16 cellular contexts compared by ENCODE assay signal in the genomic region with DNA sequence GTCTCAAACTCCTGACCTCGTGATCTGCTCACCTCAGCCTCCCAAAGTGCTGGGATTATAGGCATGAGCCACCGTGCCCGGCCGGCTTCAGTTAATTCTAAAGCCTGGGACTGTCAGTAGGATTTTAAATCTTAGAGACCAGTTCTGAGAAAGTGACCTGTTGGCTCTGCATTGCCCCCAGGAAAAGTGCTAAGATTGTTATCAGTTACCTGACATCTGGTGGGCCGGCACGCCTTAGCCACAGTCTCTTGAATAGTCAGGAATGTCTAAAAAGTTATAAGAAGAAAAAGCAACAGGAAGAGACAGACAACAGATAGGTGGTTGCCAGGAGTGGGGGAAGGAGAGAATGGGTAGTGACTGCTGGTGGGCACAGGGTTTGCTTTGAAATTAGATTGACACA. TPM values are rescaled to one million over a fixed set of nuclear protein-coding genes. Genes with fewer than 3 reads are reported as not detected.
DNase-seq lines count a peak whose midpoint lies in the region; ATAC-seq, FAIRE-seq and TF ChIP-seq lines count a peak whose summit lies in the region.
"Had no signal": no experiment of that assay in that cellular context is flagged by ENCODE, and none has a peak within 500 bp of the region (broad histone marks: within the 10 kb centered on the region; RNA-seq: fewer than 3 reads in every experiment).

No MANE protein-coding gene starts in this region.

- H3K9me1 ChIP-seq in K562 (ENCODE audit: control insufficient read depth, insufficient read depth, low read length): no peaks in the 10 kb centered on the region

- no peak overlapping the region for H3K4me3 ChIP-seq in CD8-positive, alpha-beta T cell (ENCODE audit: low read depth, low read length)
- H3K4me3 ChIP-seq in Panc1 (ENCODE audit: low read depth in 2 of 2, low read length in 2 of 2) (no peak overlapping the region), K562 (no peak overlapping the region), trophoblast cell (ENCODE audit: low read depth, low read length) (no peak overlapping the region)
- H3K4me3 ChIP-seq: A549, BLaER1, GM23248 had no signal

- H2AFZ ChIP-seq in K562 (ENCODE audit: low read depth, low read length) (no peak overlapping the region), trophoblast cell (ENCODE audit: insufficient read depth, low read length, poor library complexity) (no peak overlapping the region)
- H2AFZ ChIP-seq: GM23248 had no signal

- H3K4ac ChIP-seq in trophoblast cell (ENCODE audit: low read depth, low read length): no peak overlapping the region

- H4K91ac ChIP-seq in trophoblast cell (ENCODE audit: low read depth, low read length): no peak overlapping the region

- no peak for TF ChIP-seq POLR2A in K562 (conservative IDR thresholded peaks at IDR 0.05)

- ATAC-seq in CD8-positive, alpha-beta T cell: no peak
- ATAC-seq in Panc1 (no peak), K562 (no peak; the same call in 2 of the 3 replicates)
- no peak for ATAC-seq in stimulated activated naive CD8-positive, alpha-beta T cell treated with anti-CD3 and anti-CD28 coated beads, Interleukin-15, amount 100 ng/mL, for 72 hours
- ATAC-seq: A549, HCT116, HepG2 had no signal

- no peak overlapping the region for H3K14ac ChIP-seq in trophoblast cell (ENCODE audit: low read length)

- H3K4me1 Mint-ChIP-seq in CD8-positive, alpha-beta T cell (ENCODE audit: low read depth): peaks cover 38% of the 10 kb centered on the region
- H3K4me1 Mint-ChIP-seq in stimulated activated naive CD8-positive, alpha-beta T cell treated with anti-CD3 and anti-CD28 coated beads, Interleukin-15, amount 100 ng/mL, for 72 hours: peaks cover 46% of the 10 kb centered on the region

- TF ChIP-seq RAD21 in K562 (CRISPR knock-in tag; conservative IDR thresholded peaks at IDR 0.05 in 1 of 2, IDR thresholded peaks at IDR 0.05 in 1 of 2): no peak

- no peak for TF ChIP-seq EP300 in K562 (IDR thresholded peaks at IDR 0.05; ENCODE audit: low read length)

- DNase-seq in CD8-positive, alpha-beta T cell: no peak
- DNase-seq in Panc1 (ENCODE audit: low read depth, low spot score): no peak
- DNase-seq in K562 (ENCODE audit: extremely low read depth in 1 of 4, low spot score in 3 of 4): peak in 2 of 4 experiments; percentile 22 to 42
- DNase-seq in trophoblast cell: peak; percentile 51 to 80
- DNase-seq in NCI-H2196 (lab: John Stamatoyannopoulos, UW; ENCODE audit: unreplicated experiment): no peak
- no peak for DNase-seq in GM03348 (ENCODE audit: low spot score)
- no peak for DNase-seq in stimulated activated naive CD8-positive, alpha-beta T cell treated with anti-CD3 and anti-CD28 coated beads, Interleukin-15, amount 100 ng/mL, for 72 hours
- DNase-seq: DMS79 treated with DMSO at 0.1 percent for 48 hours, GF-D8, GM23248 had no signal

- no peaks in the 10 kb centered on the region for H3K79me1 ChIP-seq in trophoblast cell (ENCODE audit: low read length)

- H2BK5ac ChIP-seq in trophoblast cell (ENCODE audit: low read depth, low read length, poor library complexity): no peak overlapping the region

- no peaks in the 10 kb centered on the region for H3K36me3 Mint-ChIP-seq in CD8-positive, alpha-beta T cell

- in situ Hi-C loops in Panc1 (cut with HindIII; ENCODE audit: low pct_unique_long_range_greater_than_20kb, low sequenced_read_pairs) (no loop called here), K562 (cut with MboI) (no loop called here)

- CTCF ChIA-PET in CD8-positive, alpha-beta T cell (lab: Charles Lee): no interaction called here
- CTCF ChIA-PET in Panc1 (lab: Charles Lee): interaction anchor here (0.7 kb wide), 1 partner anchor 232 kb away, joined by 6 read pairs; no protein-coding TSS in a partner anchor
- CTCF ChIA-PET in K562 (lab: Yijun Ruan, JAX; ENCODE audit: low intra/inter-chr PET ratio): no interaction called here

- POLR2A ChIA-PET in CD8-positive, alpha-beta T cell (lab: Charles Lee): no interaction called here
- POLR2A ChIA-PET in Panc1 (lab: Charles Lee) (no interaction called here), K562 (lab: Yijun Ruan, JAX) (no interaction called here)

- intact Hi-C loops in CD8-positive, alpha-beta T cell (cut with DNase I, micrococcal nuclease): no loop called here
- intact Hi-C loops in Panc1 (cut with micrococcal nuclease; ENCODE audit: unreplicated experiment): no loop called here
- intact Hi-C loops in K562 (cut with micrococcal nuclease): loop anchor here (1.0 kb wide), 1 partner anchor 70 kb away; no protein-coding TSS in a partner anchor

- H3K27me3 Mint-ChIP-seq in CD8-positive, alpha-beta T cell (ENCODE audit: low read depth): no peaks in the 10 kb centered on the region
- H3K27me3 Mint-ChIP-seq in stimulated activated naive CD8-positive, alpha-beta T cell treated with anti-CD3 and anti-CD28 coated beads, Interleukin-15, amount 100 ng/mL, for 72 hours: no peaks in the 10 kb centered on the region

- H3K18ac ChIP-seq in trophoblast cell (ENCODE audit: low read length): no peak overlapping the region

- H4K12ac ChIP-seq in trophoblast cell (ENCODE audit: low read depth, low read length): no peak overlapping the region

- H3K79me2 ChIP-seq in K562 (ENCODE audit: control insufficient read depth, insufficient read depth, low read length) (peaks cover 38% of the 10 kb centered on the region), trophoblast cell (ENCODE audit: control insufficient read depth, insufficient read depth, low read length, poor library complexity) (no peaks in the 10 kb centered on the region)

- H3K4me1 ChIP-seq in CD8-positive, alpha-beta T cell (ENCODE audit: insufficient read depth, low read length): no peaks in the 10 kb centered on the region
- H3K4me1 ChIP-seq in Panc1 (ENCODE audit: control insufficient read depth, insufficient read depth, low read length) (peaks cover 29% of the 10 kb centered on the region), K562 (replicated peaks in 1 of 2; ENCODE audit: control insufficient read depth in 2 of 2, insufficient read depth in 2 of 2, low read length in 2 of 2) (peaks cover 3 to 6% of the 10 kb centered on the region in 2 experiments; a peak in 2 of 5 replicates), trophoblast cell (ENCODE audit: control insufficient read depth in 1 of 2, insufficient read depth in 2 of 2, low read length in 2 of 2) (peaks cover 3 to 4% of the 10 kb centered on the region in 2 experiments)
- H3K4me1 ChIP-seq: BLaER1 had no signal

- no peaks in the 10 kb centered on the region for H3K27me3 ChIP-seq in CD8-positive, alpha-beta T cell (ENCODE audit: insufficient read depth, low read length)
- H3K27me3 ChIP-seq in Panc1 (ENCODE audit: control insufficient read depth, insufficient read depth, low read length) (no peaks in the 10 kb centered on the region), K562 (ENCODE audit: control insufficient read depth in 2 of 2, insufficient read depth in 2 of 2, low read length in 2 of 2) (no peaks in the 10 kb centered on the region), trophoblast cell (ENCODE audit: insufficient read depth, low read length) (no peaks in the 10 kb centered on the region)
- H3K27me3 ChIP-seq: BLaER1 had no signal

- no peak overlapping the region for H3K4me2 ChIP-seq in K562 (ENCODE audit: insufficient read depth, low read length)
- H3K4me2 ChIP-seq in trophoblast cell (ENCODE audit: low read length): no peak overlapping the region
- H3K4me2 ChIP-seq: A549, BLaER1 had no signal

- no peak for TF ChIP-seq CTCF in CD8-positive, alpha-beta T cell (IDR thresholded peaks at IDR 0.05)
- no peak for TF ChIP-seq CTCF in Panc1 (IDR thresholded peaks at IDR 0.05)
- no peak for TF ChIP-seq CTCF in K562 (IDR thresholded peaks at IDR 0.05 in 2 of 3, conservative IDR thresholded peaks at IDR 0.05 in 1 of 3; ENCODE audit: insufficient read depth in 2 of 3, low read depth in 1 of 3, low read length in 3 of 3)

- no peak overlapping the region for H2BK120ac ChIP-seq in trophoblast cell (ENCODE audit: insufficient read depth, low read length, poor library complexity)

- no peaks in the 10 kb centered on the region for H3K9me3 Mint-ChIP-seq in CD8-positive, alpha-beta T cell
- H3K9me3 Mint-ChIP-seq in stimulated activated naive CD8-positive, alpha-beta T cell treated with anti-CD3 and anti-CD28 coated beads, Interleukin-15, amount 100 ng/mL, for 72 hours: no peaks in the 10 kb centered on the region

- no peak overlapping the region for H3K23ac ChIP-seq in trophoblast cell (ENCODE audit: low read length)

- H3K9ac ChIP-seq in K562 (ENCODE audit: insufficient read depth in 1 of 2, low read depth in 2 of 2, low read length in 2 of 2) (no peak overlapping the region), trophoblast cell (ENCODE audit: low read length) (no peak overlapping the region)
- H3K9ac ChIP-seq: BLaER1, GM23248 had no signal

- H4K20me1 ChIP-seq in K562 (replicated peaks; ENCODE audit: control insufficient read depth, insufficient read depth, low read length): no peaks in the 10 kb centered on the region
- H4K20me1 ChIP-seq: BLaER1 had no signal

- H2BK12ac ChIP-seq in trophoblast cell (ENCODE audit: low read length): no peak overlapping the region

- no peak overlapping the region for H4K8ac ChIP-seq in trophoblast cell (ENCODE audit: low read depth, low read length)

- 28% methylated on average over 6 of the region's 6 CpGs for WGBS in K562 (ENCODE audit: insufficient coverage, low coverage, missing lambda C conversion rate)
- WGBS in trophoblast cell (ENCODE audit: extremely low coverage, insufficient coverage, insufficient read length): no CpG with 5 or more reads among the region's 6 CpGs

- FAIRE-seq in K562 (lab: Jason Lieb, UNC): peak; percentile 42
- FAIRE-seq: A549, H54, HepG2, HTR-8/SVneo had no signal

- no peaks in the 10 kb centered on the region for H3K9me3 ChIP-seq in CD8-positive, alpha-beta T cell (ENCODE audit: low read length)
- H3K9me3 ChIP-seq in Panc1 (ENCODE audit: control insufficient read depth, insufficient read depth, low read depth, low read length): no peaks in the 10 kb centered on the region
- no peaks in the 10 kb centered on the region for H3K9me3 ChIP-seq in K562 (replicated peaks; ENCODE audit: control insufficient read depth, insufficient read depth, low read depth, low read length)
- no peaks in the 10 kb centered on the region for H3K9me3 ChIP-seq in trophoblast cell (ENCODE audit: insufficient read depth, low read depth, low read length)
- H3K9me3 ChIP-seq: A549 had no signal

- H3K4me3 Mint-ChIP-seq in CD8-positive, alpha-beta T cell: no peak overlapping the region
- H3K4me3 Mint-ChIP-seq in stimulated activated naive CD8-positive, alpha-beta T cell treated with anti-CD3 and anti-CD28 coated beads, Interleukin-15, amount 100 ng/mL, for 72 hours: no peak overlapping the region

- H3K27ac ChIP-seq in CD8-positive, alpha-beta T cell (ENCODE audit: low read depth, low read length): no peak overlapping the region
- H3K27ac ChIP-seq in Panc1 (ENCODE audit: low read length) (peak overlapping the region; percentile 8; the same call in 1 of the 2 replicates), K562 (ENCODE audit: extremely low read depth, low read depth, low read length) (no peak overlapping the region), trophoblast cell (ENCODE audit: low read depth, low read length) (no peak overlapping the region)
- H3K27ac ChIP-seq: A549, BLaER1, GM23248 had no signal

- BruUV-seq in Panc1 (replicated peaks; lab: Mats Ljungman, UMichigan): no TSS peak
- no TSS peak for BruUV-seq in K562 (replicated peaks; lab: Mats Ljungman, UMichigan)

- H2AK5ac ChIP-seq in trophoblast cell (ENCODE audit: low read length): no peak overlapping the region

- no peaks in the 10 kb centered on the region for H3K36me3 ChIP-seq in CD8-positive, alpha-beta T cell (ENCODE audit: insufficient read depth, low read length)
- no peaks in the 10 kb centered on the region for H3K36me3 ChIP-seq in Panc1 (ENCODE audit: control insufficient read depth, insufficient read depth, low read length)
- no peaks in the 10 kb centered on the region; the same call in 2 of the 3 replicates for H3K36me3 ChIP-seq in K562 (ENCODE audit: control insufficient read depth, insufficient read depth, low read length)
- no peaks in the 10 kb centered on the region for H3K36me3 ChIP-seq in trophoblast cell (ENCODE audit: control insufficient read depth in 1 of 2, insufficient read depth in 2 of 2, low read length in 2 of 2)
- H3K36me3 ChIP-seq: BLaER1 had no signal

- peak overlapping the region; percentile 8 for H3K27ac Mint-ChIP-seq in CD8-positive, alpha-beta T cell
- H3K27ac Mint-ChIP-seq in stimulated activated naive CD8-positive, alpha-beta T cell treated with anti-CD3 and anti-CD28 coated beads, Interleukin-15, amount 100 ng/mL, for 72 hours: no peak overlapping the region

RNA-seq across cellular contexts. Expression of gene RABGAP1L, which starts 35.1 kb away (rescaled TPM):
- 10 to 100 TPM; 60.7 to 65.1 TPM for total RNA-seq in CD8-positive, alpha-beta T cell
- total RNA-seq in Panc1 (2021; ENCODE audit: unreplicated experiment) (37.0 TPM), K562 (2014; rRNA removed) (26.5 and 27.8 TPM in 2 replicates), K562 (2014; rRNA removed; fragmentation: Illumina TruSeq; extraction: Trizol) (44.9 and 49.7 TPM in 2 replicates), K562 (2015; rRNA removed; fragmentation: Illumina TruSeq; extraction: Trizol) (39.1 and 40.9 TPM in 2 replicates), K562 (2021) (29.9 and 32.2 TPM in 2 replicates)
- polyA plus RNA-seq in Panc1 (2012; ENCODE audit: insufficient read length): 13.0 TPM
- 89.1 and 291 TPM in 2 replicates for total RNA-seq in K562 (2011; cell fraction: chromatin; rRNA removed; ENCODE audit: low replicate concordance)
- total RNA-seq in K562 (2011; cell fraction: nucleolus; rRNA removed): 36.2 and 52.6 TPM in 2 replicates
- 84.4 and 92.0 TPM in 2 replicates for total RNA-seq in K562 (2011; cell fraction: nucleoplasm; rRNA removed)
- polyA plus RNA-seq in K562 (2011; rRNA removed) (23.8 and 26.7 TPM in 2 replicates), K562 (2014; fragmentation: Illumina TruSeq; extraction: Trizol) (21.6 and 25.6 TPM in 2 replicates), K562 (2014; fragmentation: Nextera tagmentation; extraction: Ambion mirVana) (10 to 100 TPM; 16.5 to 19.0 TPM), K562 (2014; rRNA removed) (18.7 and 24.1 TPM in 2 replicates)
- 9.7 and 12.2 TPM in 2 replicates for polyA plus RNA-seq in K562 (2011; cell fraction: cytosol; rRNA removed)
- 22.1 and 29.9 TPM in 2 replicates for polyA plus RNA-seq in K562 (2011; cell fraction: nucleus; rRNA removed)
- polyA plus RNA-seq in K562 (2012): 20.8 and 24.8 TPM in 2 replicates
- polyA minus RNA-seq in K562 (2011; rRNA and poly(A)+ RNA removed): 106 and 144 TPM in 2 replicates
- polyA minus RNA-seq in K562 (2011; cell fraction: cytosol; rRNA and poly(A)+ RNA removed): 15.3 and 20.0 TPM in 2 replicates
- 85.5 and 157 TPM in 2 replicates for polyA minus RNA-seq in K562 (2011; cell fraction: nucleus; rRNA and poly(A)+ RNA removed)
- polyA plus RNA-seq in trophoblast cell (2013): 10.1 and 10.9 TPM in 2 replicates

Comparison
In these comparisons a context has a peak if more than half of its experiments do, and no peak if none do; other contexts are left out.
1. DNase-seq: peak in trophoblast cell (2 of 2); none in CD8-positive, alpha-beta T cell (0 of 7), Panc1 (single experiment), NCI-H2196 (single experiment), GM03348 (single experiment) and stimulated activated naive CD8-positive, alpha-beta T cell treated with anti-CD3 and anti-CD28 coated beads, Interleukin-15, amount 100 ng/mL, for 72 hours (0 of 2).